1 cellular context compared by ENCODE assay signal in the genomic region with DNA sequence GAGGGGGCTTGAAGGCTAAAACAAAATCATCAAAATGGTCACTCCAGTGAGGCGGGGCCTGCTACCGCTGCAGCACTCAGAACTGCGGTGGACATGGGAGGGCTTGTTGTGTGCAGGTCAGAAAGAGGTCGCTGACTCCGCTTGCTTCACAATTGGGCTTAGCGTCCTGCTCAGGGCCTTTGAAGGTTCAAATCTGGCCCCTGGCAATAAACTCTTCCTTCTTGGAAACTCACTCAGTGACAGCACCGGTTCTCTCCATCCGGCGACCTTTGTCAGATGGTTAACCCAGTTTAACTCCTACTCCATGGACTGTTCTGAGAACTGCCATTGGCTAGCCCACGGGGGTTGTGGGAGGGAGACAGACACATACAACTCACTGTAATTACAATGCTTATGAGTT.
TF ChIP-seq lines count a peak whose summit lies in the region.

No MANE protein-coding gene starts in this region.

TF ChIP-seq in GM23338, 12 proteins besides CTCF, POLR2A, EP300 and RAD21 (continued from another document):
- TF ChIP-seq, protein P1, sequence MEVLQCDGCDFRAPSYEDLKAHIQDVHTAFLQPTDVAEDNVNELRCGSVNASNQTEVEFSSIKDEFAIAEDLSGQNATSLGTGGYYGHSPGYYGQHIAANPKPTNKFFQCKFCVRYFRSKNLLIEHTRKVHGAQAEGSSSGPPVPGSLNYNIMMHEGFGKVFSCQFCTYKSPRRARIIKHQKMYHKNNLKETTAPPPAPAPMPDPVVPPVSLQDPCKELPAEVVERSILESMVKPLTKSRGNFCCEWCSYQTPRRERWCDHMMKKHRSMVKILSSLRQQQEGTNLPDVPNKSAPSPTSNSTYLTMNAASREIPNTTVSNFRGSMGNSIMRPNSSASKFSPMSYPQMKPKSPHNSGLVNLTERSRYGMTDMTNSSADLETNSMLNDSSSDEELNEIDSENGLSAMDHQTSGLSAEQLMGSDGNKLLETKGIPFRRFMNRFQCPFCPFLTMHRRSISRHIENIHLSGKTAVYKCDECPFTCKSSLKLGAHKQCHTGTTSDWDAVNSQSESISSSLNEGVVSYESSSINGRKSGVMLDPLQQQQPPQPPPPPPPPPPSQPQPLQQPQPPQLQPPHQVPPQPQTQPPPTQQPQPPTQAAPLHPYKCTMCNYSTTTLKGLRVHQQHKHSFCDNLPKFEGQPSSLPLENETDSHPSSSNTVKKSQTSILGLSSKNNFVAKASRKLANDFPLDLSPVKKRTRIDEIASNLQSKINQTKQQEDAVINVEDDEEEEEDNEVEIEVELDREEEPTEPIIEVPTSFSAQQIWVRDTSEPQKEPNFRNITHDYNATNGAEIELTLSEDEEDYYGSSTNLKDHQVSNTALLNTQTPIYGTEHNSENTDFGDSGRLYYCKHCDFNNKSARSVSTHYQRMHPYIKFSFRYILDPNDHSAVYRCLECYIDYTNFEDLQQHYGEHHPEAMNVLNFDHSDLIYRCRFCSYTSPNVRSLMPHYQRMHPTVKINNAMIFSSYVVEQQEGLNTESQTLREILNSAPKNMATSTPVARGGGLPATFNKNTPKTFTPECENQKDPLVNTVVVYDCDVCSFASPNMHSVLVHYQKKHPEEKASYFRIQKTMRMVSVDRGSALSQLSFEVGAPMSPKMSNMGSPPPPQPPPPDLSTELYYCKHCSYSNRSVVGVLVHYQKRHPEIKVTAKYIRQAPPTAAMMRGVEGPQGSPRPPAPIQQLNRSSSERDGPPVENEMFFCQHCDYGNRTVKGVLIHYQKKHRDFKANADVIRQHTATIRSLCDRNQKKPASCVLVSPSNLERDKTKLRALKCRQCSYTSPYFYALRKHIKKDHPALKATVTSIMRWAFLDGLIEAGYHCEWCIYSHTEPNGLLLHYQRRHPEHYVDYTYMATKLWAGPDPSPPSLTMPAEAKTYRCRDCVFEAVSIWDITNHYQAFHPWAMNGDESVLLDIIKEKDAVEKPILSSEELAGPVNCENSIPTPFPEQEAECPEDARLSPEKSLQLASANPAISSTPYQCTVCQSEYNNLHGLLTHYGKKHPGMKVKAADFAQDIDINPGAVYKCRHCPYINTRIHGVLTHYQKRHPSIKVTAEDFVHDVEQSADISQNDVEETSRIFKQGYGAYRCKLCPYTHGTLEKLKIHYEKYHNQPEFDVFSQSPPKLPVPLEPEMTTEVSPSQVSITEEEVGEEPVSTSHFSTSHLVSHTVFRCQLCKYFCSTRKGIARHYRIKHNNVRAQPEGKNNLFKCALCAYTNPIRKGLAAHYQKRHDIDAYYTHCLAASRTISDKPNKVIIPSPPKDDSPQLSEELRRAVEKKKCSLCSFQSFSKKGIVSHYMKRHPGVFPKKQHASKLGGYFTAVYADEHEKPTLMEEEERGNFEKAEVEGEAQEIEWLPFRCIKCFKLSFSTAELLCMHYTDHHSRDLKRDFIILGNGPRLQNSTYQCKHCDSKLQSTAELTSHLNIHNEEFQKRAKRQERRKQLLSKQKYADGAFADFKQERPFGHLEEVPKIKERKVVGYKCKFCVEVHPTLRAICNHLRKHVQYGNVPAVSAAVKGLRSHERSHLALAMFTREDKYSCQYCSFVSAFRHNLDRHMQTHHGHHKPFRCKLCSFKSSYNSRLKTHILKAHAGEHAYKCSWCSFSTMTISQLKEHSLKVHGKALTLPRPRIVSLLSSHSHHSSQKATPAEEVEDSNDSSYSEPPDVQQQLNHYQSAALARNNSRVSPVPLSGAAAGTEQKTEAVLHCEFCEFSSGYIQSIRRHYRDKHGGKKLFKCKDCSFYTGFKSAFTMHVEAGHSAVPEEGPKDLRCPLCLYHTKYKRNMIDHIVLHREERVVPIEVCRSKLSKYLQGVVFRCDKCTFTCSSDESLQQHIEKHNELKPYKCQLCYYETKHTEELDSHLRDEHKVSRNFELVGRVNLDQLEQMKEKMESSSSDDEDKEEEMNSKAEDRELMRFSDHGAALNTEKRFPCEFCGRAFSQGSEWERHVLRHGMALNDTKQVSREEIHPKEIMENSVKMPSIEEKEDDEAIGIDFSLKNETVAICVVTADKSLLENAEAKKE (CRISPR knock-in tag; IDR thresholded peaks at IDR 0.05) = no peak
- no peak for TF ChIP-seq EZH2 (IDR thresholded peaks at IDR 0.05; ENCODE audit: low read depth, unreplicated experiment)
- no peak for TF ChIP-seq CREB1 (CRISPR knock-in tag; IDR thresholded peaks at IDR 0.05; ENCODE audit: low read depth)
- no peak for TF ChIP-seq POLR2AphosphoS5 (IDR thresholded peaks at IDR 0.05; ENCODE audit: low read depth)
- TF ChIP-seq EZH2phosphoT487 (IDR thresholded peaks at IDR 0.05; ENCODE audit: unreplicated experiment) = no peak
- TF ChIP-seq, protein P2, sequence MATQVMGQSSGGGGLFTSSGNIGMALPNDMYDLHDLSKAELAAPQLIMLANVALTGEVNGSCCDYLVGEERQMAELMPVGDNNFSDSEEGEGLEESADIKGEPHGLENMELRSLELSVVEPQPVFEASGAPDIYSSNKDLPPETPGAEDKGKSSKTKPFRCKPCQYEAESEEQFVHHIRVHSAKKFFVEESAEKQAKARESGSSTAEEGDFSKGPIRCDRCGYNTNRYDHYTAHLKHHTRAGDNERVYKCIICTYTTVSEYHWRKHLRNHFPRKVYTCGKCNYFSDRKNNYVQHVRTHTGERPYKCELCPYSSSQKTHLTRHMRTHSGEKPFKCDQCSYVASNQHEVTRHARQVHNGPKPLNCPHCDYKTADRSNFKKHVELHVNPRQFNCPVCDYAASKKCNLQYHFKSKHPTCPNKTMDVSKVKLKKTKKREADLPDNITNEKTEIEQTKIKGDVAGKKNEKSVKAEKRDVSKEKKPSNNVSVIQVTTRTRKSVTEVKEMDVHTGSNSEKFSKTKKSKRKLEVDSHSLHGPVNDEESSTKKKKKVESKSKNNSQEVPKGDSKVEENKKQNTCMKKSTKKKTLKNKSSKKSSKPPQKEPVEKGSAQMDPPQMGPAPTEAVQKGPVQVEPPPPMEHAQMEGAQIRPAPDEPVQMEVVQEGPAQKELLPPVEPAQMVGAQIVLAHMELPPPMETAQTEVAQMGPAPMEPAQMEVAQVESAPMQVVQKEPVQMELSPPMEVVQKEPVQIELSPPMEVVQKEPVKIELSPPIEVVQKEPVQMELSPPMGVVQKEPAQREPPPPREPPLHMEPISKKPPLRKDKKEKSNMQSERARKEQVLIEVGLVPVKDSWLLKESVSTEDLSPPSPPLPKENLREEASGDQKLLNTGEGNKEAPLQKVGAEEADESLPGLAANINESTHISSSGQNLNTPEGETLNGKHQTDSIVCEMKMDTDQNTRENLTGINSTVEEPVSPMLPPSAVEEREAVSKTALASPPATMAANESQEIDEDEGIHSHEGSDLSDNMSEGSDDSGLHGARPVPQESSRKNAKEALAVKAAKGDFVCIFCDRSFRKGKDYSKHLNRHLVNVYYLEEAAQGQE (IDR thresholded peaks at IDR 0.05; ENCODE audit: unreplicated experiment) = no peak
- no peak for TF ChIP-seq ZNF114 (CRISPR knock-in tag; IDR thresholded peaks at IDR 0.05)
- TF ChIP-seq, protein P3, sequence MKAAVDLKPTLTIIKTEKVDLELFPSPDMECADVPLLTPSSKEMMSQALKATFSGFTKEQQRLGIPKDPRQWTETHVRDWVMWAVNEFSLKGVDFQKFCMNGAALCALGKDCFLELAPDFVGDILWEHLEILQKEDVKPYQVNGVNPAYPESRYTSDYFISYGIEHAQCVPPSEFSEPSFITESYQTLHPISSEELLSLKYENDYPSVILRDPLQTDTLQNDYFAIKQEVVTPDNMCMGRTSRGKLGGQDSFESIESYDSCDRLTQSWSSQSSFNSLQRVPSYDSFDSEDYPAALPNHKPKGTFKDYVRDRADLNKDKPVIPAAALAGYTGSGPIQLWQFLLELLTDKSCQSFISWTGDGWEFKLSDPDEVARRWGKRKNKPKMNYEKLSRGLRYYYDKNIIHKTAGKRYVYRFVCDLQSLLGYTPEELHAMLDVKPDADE (IDR thresholded peaks at IDR 0.05) = no peak
- no peak for TF ChIP-seq NANOG (IDR thresholded peaks at IDR 0.05; ENCODE audit: borderline replicate concordance)
- TF ChIP-seq JUNB (IDR thresholded peaks at IDR 0.05; ENCODE audit: unreplicated experiment) = no peak
- TF ChIP-seq STAT1 (IDR thresholded peaks at IDR 0.05; ENCODE audit: unreplicated experiment) = no peak
